In the genomic region with DNA sequence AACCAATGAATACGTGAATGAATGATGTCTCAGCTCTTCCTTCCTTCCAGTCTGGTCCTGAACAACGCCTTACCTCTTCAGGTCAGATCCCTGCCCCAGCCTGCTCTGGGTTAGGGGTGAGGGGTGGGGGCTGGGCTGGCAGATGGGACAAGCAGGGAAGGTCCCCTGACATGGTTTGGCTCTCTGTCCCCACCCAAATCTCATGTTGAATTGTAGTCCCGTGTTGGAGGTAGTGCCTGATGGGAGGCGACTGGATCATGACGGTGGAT, we compare ENCODE assay signal across 18 cellular contexts. TPM values are rescaled to one million over a fixed set of nuclear protein-coding genes. Genes with fewer than 3 reads are reported as not detected.
A peak's percentile ranks its signal among the peaks of the same experiment; 100 is the strongest.
DNase-seq lines count a peak whose midpoint lies in the region; ATAC-seq and TF ChIP-seq lines count a peak whose summit lies in the region.
"Had no signal": no experiment of that assay in that cellular context is flagged by ENCODE, and none has a peak within 500 bp of the region (broad histone marks: within the 10 kb centered on the region; RNA-seq: fewer than 3 reads in every experiment).

No MANE protein-coding gene starts in this region.

- H3K36me3 Mint-ChIP-seq in activated B cell treated with CpG ODN at 0.5 μM for 24 hours (ENCODE audit: low read depth), result peaks cover 7% of the 10 kb centered on the region

- H2AFZ ChIP-seq in neuronal stem cell (ENCODE audit: low read length), result no peak overlapping the region
- H2AFZ ChIP-seq: PC-9 had no signal

- H3K4me3 ChIP-seq in AG04450 (ENCODE audit: low read depth, low read length) (no peak overlapping the region), neuronal stem cell (ENCODE audit: low read length in 2 of 2) (no peak overlapping the region)
- peak overlapping the region in 5 of 10 experiments; percentile 15 to 59 (median 47); a peak in 6 of 20 replicates for H3K4me3 ChIP-seq in BLaER1 treated with 17β-estradiol and CSF1 and Interleukin-3, amounts not matched to agents 10 nM and 100 nM
- H3K4me3 ChIP-seq: MG63, PC-9 had no signal

- H3K9ac ChIP-seq in BLaER1 treated with 17β-estradiol and CSF1 and Interleukin-3, amounts not matched to agents 10 nM and 100 nM, result peak overlapping the region in 7 of 11 experiments; percentile 69 to 79 (median 75); a peak in 10 of 22 replicates
- H3K9ac ChIP-seq in neuronal stem cell (ENCODE audit: low read depth, low read length, poor library complexity), result peak overlapping the region; percentile 4

- H2BK5ac ChIP-seq in neuronal stem cell (ENCODE audit: low read length), result no peak overlapping the region

- no peak overlapping the region for H2AK5ac ChIP-seq in neuronal stem cell (ENCODE audit: low read depth, low read length)

- H3K36me3 ChIP-seq in BLaER1 treated with 17β-estradiol and CSF1 and Interleukin-3, amounts not matched to agents 10 nM and 100 nM, result peaks cover 16 to 23% (median 21%) of the 10 kb centered on the region in 11 experiments
- peaks cover 0 to 5% of the 10 kb centered on the region in 2 donors for H3K36me3 ChIP-seq in neuronal stem cell (replicated peaks in 1 of 2; ENCODE audit: control insufficient read depth in 2 of 2, insufficient read depth in 2 of 2, low read length in 2 of 2)

- TF ChIP-seq CTCF in AG04450 (IDR thresholded peaks at IDR 0.05; ENCODE audit: low read depth, low read length), result no peak
- TF ChIP-seq CTCF in activated B cell treated with CpG ODN at 0.5 μM for 24 hours (IDR thresholded peaks at IDR 0.05), result no peak

- no peak overlapping the region for H3K23ac ChIP-seq in neuronal stem cell (ENCODE audit: low read depth, low read length, poor library complexity)

- peaks cover 39% of the 10 kb centered on the region for H3K4me1 Mint-ChIP-seq in activated B cell treated with CpG ODN at 0.5 μM for 24 hours

- H3K27me3 ChIP-seq in AG04450 (ENCODE audit: control insufficient read depth, insufficient read depth, low read length) (no peaks in the 10 kb centered on the region), neuronal stem cell (ENCODE audit: control insufficient read depth in 3 of 3, insufficient read depth in 3 of 3, low read depth in 1 of 3, low read length in 3 of 3) (peaks cover 0 to 2% (median 0%) of the 10 kb centered on the region in 3 experiments)
- H3K27me3 ChIP-seq in BLaER1 treated with 17β-estradiol and CSF1 and Interleukin-3, amounts not matched to agents 10 nM and 100 nM, result no peaks in the 10 kb centered on the region
- H3K27me3 ChIP-seq: MG63 had no signal

- POLR2A ChIA-PET in AG04450 (lab: Yijun Ruan, JAX) (interaction anchor here (1.7 kb wide), 1 partner anchor 11 kb away, joined by 8 read pairs; no protein-coding TSS in a partner anchor), activated B cell treated with CpG ODN at 0.5 μM for 24 hours (lab: Charles Lee) (interaction anchor here (0.9 to 4.3 kb wide), 7 partner anchors 8 to 31 kb away, joined by 3 to 94 read pairs (median 11); partner anchors contain the start of genes GNG7 and SLC39A3)

- H2BK15ac ChIP-seq in neuronal stem cell (ENCODE audit: low read length), result no peak overlapping the region

- H3K79me1 ChIP-seq in neuronal stem cell (ENCODE audit: low read depth, low read length), result no peaks in the 10 kb centered on the region

- intact Hi-C loops in activated B cell treated with CpG ODN at 0.5 μM for 24 hours (cut with micrococcal nuclease), result loop anchor here (1.0 to 2.0 kb wide), 2 partner anchors 8 to 17 kb away; no protein-coding TSS in a partner anchor

- no peak overlapping the region for H2BK120ac ChIP-seq in neuronal stem cell (ENCODE audit: low read depth, low read length)

- H2BK12ac ChIP-seq in neuronal stem cell (ENCODE audit: low read length), result no peak overlapping the region

- no peak overlapping the region for H3K4me3 Mint-ChIP-seq in activated B cell treated with CpG ODN at 0.5 μM for 24 hours

- H3K18ac ChIP-seq in neuronal stem cell (ENCODE audit: low read length), result no peak overlapping the region

- CTCF ChIA-PET in AG04450 (lab: Charles Lee) (no interaction called here), activated B cell treated with CpG ODN at 0.5 μM for 24 hours (lab: Charles Lee) (interaction anchor here (1.7 kb wide), 1 partner anchor 19 kb away, joined by 3 read pairs; no protein-coding TSS in a partner anchor)

- peak overlapping the region; percentile 77 to 95 (median 89) for H3K4me2 ChIP-seq in BLaER1 treated with 17β-estradiol and CSF1 and Interleukin-3, amounts not matched to agents 10 nM and 100 nM
- H3K4me2 ChIP-seq in neuronal stem cell (ENCODE audit: insufficient read depth, low read length, poor library complexity, severe bottlenecking), result peak overlapping the region; percentile 11
- H3K4me2 ChIP-seq: PC-9 had no signal

- DNase-seq in AG04450 (ENCODE audit: low read depth, low spot score) (no peak), activated B cell treated with CpG ODN at 0.5 μM for 24 hours (no peak), neuronal stem cell (ENCODE audit: low spot score) (no peak), Kasumi-1 (lab: John Stamatoyannopoulos, UW) (no peak), germinal center (ENCODE audit: low spot score) (no peak), COLO829 (ENCODE audit: low spot score) (no peak), NCI-H226 (no peak)
- DNase-seq: DMS153, DND-41, KBM-7, MG63, NCI-H2029, NCI-H526 treated with DMSO at 0.1 percent for 48 hours, PC-9, SHP77 had no signal

- peak overlapping the region; percentile 52 for H3K27ac ChIP-seq in AG04450 (ENCODE audit: low read depth, low read length)
- peak overlapping the region in 10 of 11 experiments; percentile 58 to 92 (median 88); a peak in 18 of 22 replicates for H3K27ac ChIP-seq in BLaER1 treated with 17β-estradiol and CSF1 and Interleukin-3, amounts not matched to agents 10 nM and 100 nM
- H3K27ac ChIP-seq in neuronal stem cell (replicated peaks; ENCODE audit: low read length), result no peak overlapping the region
- H3K27ac ChIP-seq: PC-9 had no signal

- H3K14ac ChIP-seq in neuronal stem cell (ENCODE audit: low read length), result no peak overlapping the region

- no peaks in the 10 kb centered on the region for H3K27me3 Mint-ChIP-seq in activated B cell treated with CpG ODN at 0.5 μM for 24 hours

- peak overlapping the region; percentile 87 for H3K27ac Mint-ChIP-seq in activated B cell treated with CpG ODN at 0.5 μM for 24 hours

- no CpG with 5 or more reads among the region's 5 CpGs for WGBS in neuronal stem cell (ENCODE audit: extremely low coverage in 2 of 2, insufficient read length in 2 of 2, insufficient replicate concordance in 1 of 2), 2 donors

- H4K20me1 ChIP-seq in BLaER1 treated with 17β-estradiol and CSF1 and Interleukin-3, amounts not matched to agents 10 nM and 100 nM, result no peaks in the 10 kb centered on the region; a peak in 1 of 22 replicates

- peaks cover 9% of the 10 kb centered on the region for H3K9me3 Mint-ChIP-seq in activated B cell treated with CpG ODN at 0.5 μM for 24 hours

- H3K4me1 ChIP-seq in BLaER1 treated with 17β-estradiol and CSF1 and Interleukin-3, amounts not matched to agents 10 nM and 100 nM, result peaks cover 31 to 43% (median 38%) of the 10 kb centered on the region in 10 experiments
- no peaks in the 10 kb centered on the region for H3K4me1 ChIP-seq in neuronal stem cell (ENCODE audit: control insufficient read depth in 2 of 2, insufficient read depth in 1 of 2, low read depth in 1 of 2, low read length in 2 of 2)

- H4K91ac ChIP-seq in neuronal stem cell (ENCODE audit: low read depth, low read length, poor library complexity), result no peak overlapping the region

- no peak overlapping the region for H4K8ac ChIP-seq in neuronal stem cell (ENCODE audit: low read depth, low read length)

- H3K4ac ChIP-seq in neuronal stem cell (ENCODE audit: low read length), result no peak overlapping the region

- peaks cover 20% of the 10 kb centered on the region for H3K9me3 ChIP-seq in AG04450 (ENCODE audit: control insufficient read depth, insufficient read depth, low read length)
- H3K9me3 ChIP-seq in BLaER1 treated with 17β-estradiol and CSF1 and Interleukin-3, amounts not matched to agents 10 nM and 100 nM (replicated peaks in 1 of 11), result peaks cover 15 to 22% (median 20%) of the 10 kb centered on the region in 11 experiments
- H3K9me3 ChIP-seq in neuronal stem cell (replicated peaks in 1 of 2; ENCODE audit: control insufficient read depth in 2 of 2, insufficient read depth in 1 of 2, low read depth in 1 of 2, low read length in 2 of 2), result peaks cover 9 to 10% of the 10 kb centered on the region in 2 donors
- H3K9me3 ChIP-seq: MG63 had no signal

- ATAC-seq in activated B cell treated with CpG ODN at 0.5 μM for 24 hours (ENCODE audit: low read depth), result no peak

RNA-seq across cellular contexts. Expression of gene DIRAS1, which starts 9.3 kb away (rescaled TPM):
- 12.5 and 13.5 TPM in 2 replicates for polyA plus RNA-seq in AG04450 (2011; rRNA removed)
- 13.1 and 14.0 TPM in 2 replicates for polyA minus RNA-seq in AG04450 (2011; rRNA and poly(A)+ RNA removed)
- total RNA-seq in activated B cell treated with CpG ODN at 0.5 μM for 24 hours, result 6.4 and 7.7 TPM in 2 replicates
- polyA plus RNA-seq in neuronal stem cell (2013, experiment 1 of 2), result 3.1 TPM
- polyA plus RNA-seq in neuronal stem cell (2013, experiment 2 of 2), result 3.5 TPM
- total RNA-seq: HT-29 had no signal

RNA-seq across cellular contexts. Expression of gene GNG7, which starts 9.4 kb away (rescaled TPM):
- polyA plus RNA-seq in AG04450 (2011; rRNA removed), result 0.56 and 0.57 TPM in 2 replicates
- 0.30 and 0.32 TPM in 2 replicates for polyA minus RNA-seq in AG04450 (2011; rRNA and poly(A)+ RNA removed)
- total RNA-seq in activated B cell treated with CpG ODN at 0.5 μM for 24 hours, result 34.8 and 35.4 TPM in 2 replicates
- 7.9 TPM for polyA plus RNA-seq in neuronal stem cell (2013, experiment 1 of 2)
- polyA plus RNA-seq in neuronal stem cell (2013, experiment 2 of 2), result 8.1 TPM
- total RNA-seq: NCI-H460 had no signal

RNA-seq across cellular contexts. Expression of gene SLC39A3, which starts 27.9 kb away (rescaled TPM):
- polyA plus RNA-seq in AG04450 (2011; rRNA removed), result 27.9 and 37.4 TPM in 2 replicates
- 25.9 and 36.0 TPM in 2 replicates for polyA minus RNA-seq in AG04450 (2011; rRNA and poly(A)+ RNA removed)
- total RNA-seq in activated B cell treated with CpG ODN at 0.5 μM for 24 hours, result 33.8 and 34.3 TPM in 2 replicates
- 19.0 TPM for polyA plus RNA-seq in neuronal stem cell (2013, experiment 1 of 2)
- polyA plus RNA-seq in neuronal stem cell (2013, experiment 2 of 2), result 19.4 TPM
